In the genomic region with DNA sequence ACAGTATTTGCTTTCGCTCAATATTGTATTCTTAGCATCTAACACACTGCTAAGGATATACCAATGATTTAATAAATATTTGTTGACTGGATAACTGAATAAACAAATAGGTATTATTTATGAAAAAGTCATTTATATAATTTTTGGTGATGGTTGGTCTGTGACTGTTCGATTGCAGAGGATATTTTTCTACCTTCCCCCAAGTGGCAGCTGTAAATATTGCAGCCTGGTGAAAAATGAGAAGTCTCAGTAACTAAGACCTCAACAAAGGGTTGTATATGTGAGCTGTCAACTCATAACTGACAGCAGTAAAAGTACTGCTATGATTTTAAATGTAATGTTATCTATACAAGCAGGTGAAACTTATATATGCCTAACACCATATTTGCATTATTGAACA, we compare ENCODE assay signal across 9 cellular contexts. TPM values are rescaled to one million over a fixed set of nuclear protein-coding genes. Genes with fewer than 3 reads are reported as not detected.
DNase-seq lines count a peak whose midpoint lies in the region; FAIRE-seq and TF ChIP-seq lines count a peak whose summit lies in the region.
"Had no signal": no experiment of that assay in that cellular context is flagged by ENCODE, and none has a peak within 500 bp of the region (broad histone marks: within the 10 kb centered on the region; RNA-seq: fewer than 3 reads in every experiment).

No MANE protein-coding gene starts in this region.

- POLR2A ChIA-PET in endothelial cell of umbilical vein (lab: Charles Lee), result no interaction called here

- CTCF ChIA-PET in endothelial cell of umbilical vein (lab: Charles Lee), result interaction anchor here (0.7 to 1.6 kb wide), 3 partner anchors 9 to 24 kb away, joined by 3 to 4 read pairs (median 3); no protein-coding TSS in a partner anchor

- H3K4me1 ChIP-seq in cardiac muscle cell (ENCODE audit: low read depth) (no peaks in the 10 kb centered on the region), endothelial cell of umbilical vein (ENCODE audit: control insufficient read depth, extremely low read depth, insufficient read depth, low read length) (no peaks in the 10 kb centered on the region)

- TF ChIP-seq CTCF in cardiac muscle cell (IDR thresholded peaks at IDR 0.05; ENCODE audit: low read depth, low read length), result peak; percentile 48
- peak in 1 of 2 donors; percentile 29 for TF ChIP-seq CTCF in endothelial cell of umbilical vein (IDR thresholded peaks at IDR 0.05; ENCODE audit: extremely low read depth in 1 of 2, insufficient read depth in 1 of 2, low read depth in 1 of 2, low read length in 2 of 2)
- peak; percentile 76 for TF ChIP-seq CTCF in type B pancreatic cell (conservative IDR thresholded peaks at IDR 0.05)

- no peaks in the 10 kb centered on the region for H3K36me3 ChIP-seq in cardiac muscle cell
- H3K36me3 ChIP-seq in endothelial cell of umbilical vein (ENCODE audit: control insufficient read depth in 2 of 2, extremely low read depth in 1 of 2, insufficient read depth in 2 of 2, low read length in 2 of 2), result no peaks in the 10 kb centered on the region

- dilution Hi-C loops in endothelial cell of umbilical vein (cut with MboI; ENCODE audit: extremely low pct_ligation_motif_present, low sequenced_read_pairs), result no loop called here

- H3K27me3 Mint-ChIP-seq in type B pancreatic cell, result peaks cover 5% of the 10 kb centered on the region
- H3K27me3 Mint-ChIP-seq: activated naive CD8-positive, alpha-beta T cell had no signal

- no peaks in the 10 kb centered on the region for H3K4me1 Mint-ChIP-seq in type B pancreatic cell (ENCODE audit: unreplicated experiment)

- no peak overlapping the region for H3K27ac Mint-ChIP-seq in type B pancreatic cell
- H3K27ac Mint-ChIP-seq: activated naive CD8-positive, alpha-beta T cell had no signal

- H3K9me3 Mint-ChIP-seq in type B pancreatic cell, result no peaks in the 10 kb centered on the region

- H3K4me2 ChIP-seq in endothelial cell of umbilical vein (ENCODE audit: insufficient read depth, low read length), result no peak overlapping the region

- DNase-seq in cardiac muscle cell (ENCODE audit: low read depth in 1 of 2, low spot score in 1 of 2), result peak; percentile 5 to 35
- DNase-seq in cardiac septum (ENCODE audit: low spot score), result no peak
- peak; percentile 17 to 31 for DNase-seq in Kasumi-1 (lab: John Stamatoyannopoulos, UW)
- DNase-seq in endothelial cell of umbilical vein (ENCODE audit: low read depth, low spot score), result peak; percentile 1
- no peak for DNase-seq in type B pancreatic cell (ENCODE audit: extremely low spot score, unreplicated experiment)
- DNase-seq in NCI-H187 (lab: John Stamatoyannopoulos, UW), result no peak
- no peak for DNase-seq in hypothalamus (lab: John Stamatoyannopoulos, UW)
- DNase-seq in C1 segment of cervical spinal cord (lab: John Stamatoyannopoulos, UW), result no peak

- H3K27me3 ChIP-seq in cardiac muscle cell (no peaks in the 10 kb centered on the region), endothelial cell of umbilical vein (ENCODE audit: control insufficient read depth in 2 of 2, insufficient read depth in 2 of 2, low read length in 2 of 2) (no peaks in the 10 kb centered on the region)

- H3K4me3 ChIP-seq in cardiac muscle cell, result no peak overlapping the region
- no peak overlapping the region for H3K4me3 ChIP-seq in endothelial cell of umbilical vein (replicated peaks in 1 of 3; ENCODE audit: insufficient read depth in 1 of 3, low read depth in 1 of 3, low read length in 3 of 3)

- H3K27ac ChIP-seq in cardiac muscle cell (no peak overlapping the region), endothelial cell of umbilical vein (ENCODE audit: insufficient read depth, low read depth, low read length) (no peak overlapping the region)

- intact Hi-C loops in cardiac septum (cut with DNase I) (loop anchor here (10.0 kb wide), 1 partner anchor 525 kb away; no protein-coding TSS in a partner anchor), endothelial cell of umbilical vein (cut with micrococcal nuclease) (loop anchor here (10.0 kb wide), 1 partner anchor 665 kb away; a partner anchor contains a TSS)

- no peaks in the 10 kb centered on the region for H3K36me3 Mint-ChIP-seq in type B pancreatic cell
- H3K36me3 Mint-ChIP-seq: activated naive CD8-positive, alpha-beta T cell had no signal

- H3K9me3 ChIP-seq in cardiac muscle cell (ENCODE audit: low read depth) (no peaks in the 10 kb centered on the region), endothelial cell of umbilical vein (replicated peaks; ENCODE audit: control insufficient read depth, insufficient read depth, low read length) (no peaks in the 10 kb centered on the region)

- H3K79me2 ChIP-seq in endothelial cell of umbilical vein (ENCODE audit: control insufficient read depth, insufficient read depth, low read length), result no peaks in the 10 kb centered on the region

- H2AFZ ChIP-seq in endothelial cell of umbilical vein (ENCODE audit: low read depth, low read length), result no peak overlapping the region

- FAIRE-seq in endothelial cell of umbilical vein (lab: Jason Lieb, UNC), result peak; percentile 82

- no peaks in the 10 kb centered on the region for H4K20me1 ChIP-seq in endothelial cell of umbilical vein (replicated peaks; ENCODE audit: control insufficient read depth, extremely low read depth, insufficient read depth, low read length)

- no peaks in the 10 kb centered on the region for H3K9me1 ChIP-seq in endothelial cell of umbilical vein (replicated peaks; ENCODE audit: control insufficient read depth, extremely low read depth, insufficient read depth, low read length)

- BruUV-seq in endothelial cell of umbilical vein (replicated peaks; lab: Mats Ljungman, UMichigan), result no TSS peak

- TF ChIP-seq POLR2A in endothelial cell of umbilical vein (IDR thresholded peaks at IDR 0.05; ENCODE audit: low read depth, low read length), result no peak

- H3K4me3 Mint-ChIP-seq in type B pancreatic cell, result no peak overlapping the region
- H3K4me3 Mint-ChIP-seq: activated naive CD8-positive, alpha-beta T cell had no signal

- no peak overlapping the region for H3K9ac ChIP-seq in endothelial cell of umbilical vein (replicated peaks; ENCODE audit: extremely low read depth, insufficient read depth, low read length)

TF ChIP-seq in endothelial cell of umbilical vein, 7 proteins besides CTCF, POLR2A, EP300 and RAD21:
- TF ChIP-seq EZH2 (IDR thresholded peaks at IDR 0.05; ENCODE audit: borderline replicate concordance, low read depth, low read length, severe bottlenecking) (no peak), POLR2AphosphoS5 (IDR thresholded peaks at IDR 0.05; ENCODE audit: insufficient read depth, low read depth, low read length) (no peak), JUN (IDR thresholded peaks at IDR 0.05; ENCODE audit: borderline replicate concordance, insufficient read depth, insufficient read length, low read depth) (no peak), GATA2 (IDR thresholded peaks at IDR 0.05; ENCODE audit: insufficient read depth, insufficient read length, low read depth, low read length) (no peak), FOS (IDR thresholded peaks at IDR 0.05; ENCODE audit: borderline replicate concordance, insufficient read depth, low read length) (no peak), MYC (IDR thresholded peaks at IDR 0.05; ENCODE audit: low read depth, low read length) (no peak)
- TF ChIP-seq, protein P1, sequence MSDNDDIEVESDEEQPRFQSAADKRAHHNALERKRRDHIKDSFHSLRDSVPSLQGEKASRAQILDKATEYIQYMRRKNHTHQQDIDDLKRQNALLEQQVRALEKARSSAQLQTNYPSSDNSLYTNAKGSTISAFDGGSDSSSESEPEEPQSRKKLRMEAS (IDR thresholded peaks at IDR 0.05; ENCODE audit: insufficient read depth, insufficient read length), result no peak

RNA-seq across cellular contexts. Expression of a gene that starts 36.0 kb away (rescaled TPM):
- 0.04 and 0.18 TPM in 2 replicates for total RNA-seq in cardiac muscle cell
- 0.76 TPM in 1 of 2 replicates, not detected in the other for polyA plus RNA-seq in cardiac muscle cell
- not detected for total RNA-seq in cardiac septum
- total RNA-seq in endothelial cell of umbilical vein, result not detected in 2 replicates
- not detected in 2 replicates for polyA plus RNA-seq in endothelial cell of umbilical vein
- polyA plus RNA-seq in endothelial cell of umbilical vein (2011; cell fraction: cytosol; rRNA removed), result not detected in 2 replicates
- polyA plus RNA-seq in endothelial cell of umbilical vein (2011; cell fraction: nucleus; rRNA removed), result not detected in 2 replicates
- polyA plus RNA-seq in endothelial cell of umbilical vein (2012), result not detected in 2 replicates
- polyA minus RNA-seq in endothelial cell of umbilical vein, result not detected in 2 replicates
- polyA minus RNA-seq in endothelial cell of umbilical vein (2011; cell fraction: cytosol; rRNA and poly(A)+ RNA removed), result not detected
- polyA minus RNA-seq in endothelial cell of umbilical vein (2011; cell fraction: nucleus; rRNA and poly(A)+ RNA removed), result not detected in 2 replicates
- total RNA-seq in type B pancreatic cell (ENCODE audit: low replicate concordance), result 0.34 and 0.71 TPM in 2 replicates

Comparison
In these comparisons a context has a peak if more than half of its experiments do, and no peak if none do; other contexts are left out.
1. DNase-seq: peak in cardiac muscle cell (2 of 2), Kasumi-1 (2 of 2) and endothelial cell of umbilical vein (single experiment); none in cardiac septum (single experiment), type B pancreatic cell (single experiment), NCI-H187 (0 of 2), hypothalamus (0 of 51) and C1 segment of cervical spinal cord (0 of 14).